ENCODE assay signal across 24 cellular contexts in the genomic region with DNA sequence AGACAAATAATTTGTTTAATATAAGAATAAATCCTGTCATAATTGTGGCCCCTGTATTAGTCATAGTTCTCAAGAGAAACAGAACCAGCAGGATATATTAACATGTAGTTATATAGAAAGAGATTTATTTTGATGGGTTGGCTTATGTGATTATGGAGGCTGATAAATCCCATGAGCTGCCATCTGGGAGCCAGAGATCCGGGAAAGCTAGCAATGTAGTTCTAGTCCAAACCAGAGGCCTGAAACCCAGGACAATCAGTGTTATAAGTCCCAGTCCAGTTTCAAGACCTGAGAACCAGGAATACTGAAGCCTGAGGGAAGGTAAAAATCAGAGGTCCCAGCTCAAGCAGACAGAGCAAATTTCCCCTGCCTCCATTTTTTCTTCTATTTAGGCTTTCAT.
DNase-seq lines count a peak whose midpoint lies in the region; FAIRE-seq and TF ChIP-seq lines count a peak whose summit lies in the region.
"Had no signal": no experiment of that assay in that cellular context is flagged by ENCODE, and none has a peak within 500 bp of the region (broad histone marks: within the 10 kb centered on the region; RNA-seq: fewer than 3 reads in every experiment).

No MANE protein-coding gene starts in this region.

- H2BK5ac ChIP-seq in H1 (ENCODE audit: low read depth, low read length) = no peak overlapping the region

- no peaks in the 10 kb centered on the region for H3K4me1 ChIP-seq in H1 (replicated peaks in 1 of 4; ENCODE audit: control insufficient read depth in 3 of 4, insufficient read depth in 4 of 4, low read length in 3 of 4)
- no peaks in the 10 kb centered on the region for H3K4me1 ChIP-seq in osteoblast (ENCODE audit: insufficient read depth, low read length)
- H3K4me1 ChIP-seq: BLaER1 treated with 17β-estradiol and CSF1 and Interleukin-3, amounts not matched to agents 10 nM and 100 nM; Caco-2 had no signal

- CTCF ChIA-PET in H1 (lab: Charles Lee; ENCODE audit: partially characterized antibody) = no interaction called here

- 80% methylated on average over 1 of the region's 1 CpG; no CpG with 5 or more reads in 1 of the 2 experiments for WGBS in H1 (ENCODE audit: extremely low coverage in 1 of 2, insufficient coverage in 1 of 2, insufficient read length in 1 of 2, insufficient replicate concordance in 2 of 2, low coverage in 1 of 2, low lambda C conversion rate in 2 of 2, missing lambda C conversion rate in 1 of 2), 2 experiments

- H3K9me3 ChIP-seq in H1 (ENCODE audit: insufficient read depth in 2 of 2, low read depth in 1 of 2, low read length in 1 of 2) (no peaks in the 10 kb centered on the region), osteoblast (ENCODE audit: low read depth, low read length) (peaks cover 4% of the 10 kb centered on the region)
- H3K9me3 ChIP-seq: Caco-2 had no signal

- no peak overlapping the region for H3K18ac ChIP-seq in H1 (ENCODE audit: extremely low read depth, low read length)

- H3K9ac ChIP-seq in H1 (replicated peaks in 1 of 4; ENCODE audit: extremely low read depth in 1 of 4, low read depth in 3 of 4, low read length in 3 of 4) = no peak overlapping the region
- H3K9ac ChIP-seq: BLaER1 treated with 17β-estradiol and CSF1 and Interleukin-3, amounts not matched to agents 10 nM and 100 nM had no signal

- H4K20me1 ChIP-seq in H1 (replicated peaks in 1 of 2; ENCODE audit: control insufficient read depth in 1 of 2, insufficient read depth in 2 of 2, low read length in 2 of 2) (no peaks in the 10 kb centered on the region), osteoblast (ENCODE audit: insufficient read depth, low read length) (no peaks in the 10 kb centered on the region)
- H4K20me1 ChIP-seq: BLaER1 treated with 17β-estradiol and CSF1 and Interleukin-3, amounts not matched to agents 10 nM and 100 nM had no signal

- peak; percentile 54 for DNase-seq in D341Med (ENCODE audit: low spot score)
- DNase-seq in NCI-H82 treated with DMSO at 0.1 percent for 48 hours (lab: John Stamatoyannopoulos, UW; ENCODE audit: unreplicated experiment) = peak; percentile 60
- DNase-seq in H1 (ENCODE audit: low read depth in 1 of 2, low spot score in 2 of 2) = no peak
- DNase-seq in osteoblast (ENCODE audit: insufficient read length, low spot score, missing footprints) = no peak
- no peak for DNase-seq in HUDEP-2 (lab: John Stamatoyannopoulos, UW; ENCODE audit: unreplicated experiment in 76 of 76)
- no peak for DNase-seq in globus pallidus (ENCODE audit: low spot score)
- DNase-seq: 8988T; ACHN; Caco-2; Calu3; CD4-positive, alpha-beta T cell; CD8-positive, alpha-beta T cell; DMS 273 treated with DMSO at 0.1 percent for 48 hours; DMS153; DMS53; DMS79; DND-41; EL; GDM1 had no signal

- H3K79me1 ChIP-seq in H1 (ENCODE audit: low read depth, low read length) = no peaks in the 10 kb centered on the region

- peak overlapping the region; percentile 85; the same call in 1 of the 2 replicates for H2AFZ ChIP-seq in H1 (ENCODE audit: low read length)
- H2AFZ ChIP-seq in osteoblast (ENCODE audit: low read length) = no peak overlapping the region

- H3K79me2 ChIP-seq in H1 (ENCODE audit: control insufficient read depth in 1 of 2, insufficient read depth in 2 of 2, low read length in 2 of 2) (no peaks in the 10 kb centered on the region), osteoblast (ENCODE audit: insufficient read depth, low read length) (no peaks in the 10 kb centered on the region)

- no peak for TF ChIP-seq CTCF in H1 (IDR thresholded peaks at IDR 0.05; ENCODE audit: control extremely low read depth in 1 of 3, insufficient read depth in 1 of 3, low read depth in 1 of 3, low read length in 3 of 3)
- no peak for TF ChIP-seq CTCF in osteoblast (IDR thresholded peaks at IDR 0.05; ENCODE audit: extremely low read depth, low read depth, low read length)

- TF ChIP-seq EP300 in H1 (IDR thresholded peaks at IDR 0.05; ENCODE audit: borderline replicate concordance in 1 of 2, low read depth in 2 of 2, low read length in 2 of 2) = no peak

- H3K36me3 ChIP-seq in H1 (ENCODE audit: control insufficient read depth in 2 of 4, insufficient read depth in 4 of 4, low read length in 3 of 4) = no peaks in the 10 kb centered on the region
- H3K36me3 ChIP-seq in osteoblast (ENCODE audit: insufficient read depth, low read length) = no peaks in the 10 kb centered on the region
- H3K36me3 ChIP-seq: BLaER1 treated with 17β-estradiol and CSF1 and Interleukin-3, amounts not matched to agents 10 nM and 100 nM had no signal

- H3K23ac ChIP-seq in H1 (ENCODE audit: insufficient read length) = no peak overlapping the region

- POLR2A ChIA-PET in H1 (lab: Charles Lee; ENCODE audit: partially characterized antibody) = no interaction called here

- H3K4ac ChIP-seq in H1 (replicated peaks; ENCODE audit: insufficient read length, low read depth, low read length) = no peak overlapping the region

- no peak for TF ChIP-seq RAD21 in H1 (IDR thresholded peaks at IDR 0.05 in 1 of 2, conservative IDR thresholded peaks at IDR 0.05 in 1 of 2; ENCODE audit: low read depth in 2 of 2, low read length in 2 of 2)

- H3K4me2 ChIP-seq in H1 (ENCODE audit: insufficient read depth in 1 of 2, low read depth in 2 of 2, low read length in 2 of 2) = no peak overlapping the region
- H3K4me2 ChIP-seq in osteoblast (ENCODE audit: insufficient read depth, low read length) = no peak overlapping the region
- H3K4me2 ChIP-seq: BLaER1 treated with 17β-estradiol and CSF1 and Interleukin-3, amounts not matched to agents 10 nM and 100 nM had no signal

- no peak overlapping the region for H3K14ac ChIP-seq in H1 (ENCODE audit: insufficient read length)

- no peaks in the 10 kb centered on the region for H3K27me3 ChIP-seq in H1 (replicated peaks in 1 of 4; ENCODE audit: control insufficient read depth in 3 of 4, extremely low read depth in 1 of 4, insufficient read depth in 3 of 4, low read length in 3 of 4)
- no peaks in the 10 kb centered on the region for H3K27me3 ChIP-seq in osteoblast (ENCODE audit: insufficient read depth, low read length)
- H3K27me3 ChIP-seq: BLaER1 treated with 17β-estradiol and CSF1 and Interleukin-3, amounts not matched to agents 10 nM and 100 nM had no signal

- H2BK12ac ChIP-seq in H1 (ENCODE audit: low read depth, low read length) = no peak overlapping the region

- no peak overlapping the region for H4K5ac ChIP-seq in H1 (ENCODE audit: insufficient read length, low read depth, low read length)

- no peak for TF ChIP-seq POLR2A in H1 (IDR thresholded peaks at IDR 0.05; ENCODE audit: control extremely low read depth in 1 of 2, low read depth in 2 of 2, low read length in 2 of 2)

- no peak for FAIRE-seq in H1 (lab: Jason Lieb, UNC)
- FAIRE-seq: GM12878, GM12892, GM18507 had no signal

- no peak overlapping the region for H2BK20ac ChIP-seq in H1 (ENCODE audit: low read length)

- no peak overlapping the region for H2AK5ac ChIP-seq in H1 (ENCODE audit: low read depth, low read length)

- no peak overlapping the region for H2BK120ac ChIP-seq in H1 (replicated peaks; ENCODE audit: low read depth, low read length)

- no peak overlapping the region for H2BK15ac ChIP-seq in H1 (ENCODE audit: low read length)

- no peak overlapping the region for H4K8ac ChIP-seq in H1 (ENCODE audit: extremely low read depth, insufficient read depth, low read length)

- H3K27ac ChIP-seq in H1 (ENCODE audit: low read depth, low read length) (no peak overlapping the region), osteoblast (ENCODE audit: low read depth, low read length) (no peak overlapping the region)
- H3K27ac ChIP-seq: BLaER1 treated with 17β-estradiol and CSF1 and Interleukin-3, amounts not matched to agents 10 nM and 100 nM; C4-2B had no signal

- no peaks in the 10 kb centered on the region for H3K23me2 ChIP-seq in H1 (ENCODE audit: low read depth, low read length)

- H4K91ac ChIP-seq in H1 (replicated peaks; ENCODE audit: insufficient read length, low read length) = no peak overlapping the region

- no peak overlapping the region for H3K56ac ChIP-seq in H1 (replicated peaks; ENCODE audit: insufficient read length, low read depth, low read length)

- H3K4me3 ChIP-seq in H1 (ENCODE audit: extremely low read depth in 1 of 4, insufficient read depth in 2 of 4, low read depth in 3 of 4, low read length in 4 of 4) (no peak overlapping the region), osteoblast (ENCODE audit: insufficient read depth, low read length) (no peak overlapping the region)
- H3K4me3 ChIP-seq: BLaER1 treated with 17β-estradiol and CSF1 and Interleukin-3, amounts not matched to agents 10 nM and 100 nM; GM12878 had no signal

TF ChIP-seq in H1, 55 proteins besides CTCF, POLR2A, EP300 and RAD21:
- TF ChIP-seq CBX8 (IDR thresholded peaks at IDR 0.05; ENCODE audit: borderline replicate concordance, low read depth, low read length) (no peak), SAP30 (IDR thresholded peaks at IDR 0.05; ENCODE audit: insufficient read depth, insufficient replicate concordance, low read length) (no peak), SUZ12 (IDR thresholded peaks at IDR 0.05; ENCODE audit: low read length) (no peak), EGR1 (IDR thresholded peaks at IDR 0.05; ENCODE audit: borderline replicate concordance, low read depth, low read length) (no peak), SIX5 (IDR thresholded peaks at IDR 0.05; ENCODE audit: low read depth, low read length) (no peak), PHF8 (conservative IDR thresholded peaks at IDR 0.05; ENCODE audit: low read depth, low read length) (no peak), SP2 (IDR thresholded peaks at IDR 0.05; ENCODE audit: low read length) (no peak), CHD1 (IDR thresholded peaks at IDR 0.05; ENCODE audit: low read depth, low read length) (no peak), EZH2 (IDR thresholded peaks at IDR 0.05; ENCODE audit: low read depth, low read length, severe bottlenecking) (no peak), NANOG (IDR thresholded peaks at IDR 0.05; ENCODE audit: insufficient read depth, low read depth, low read length, poor library complexity, severe bottlenecking) (no peak), KDM1A (IDR thresholded peaks at IDR 0.05; ENCODE audit: borderline replicate concordance, low read length) (no peak)
- TF ChIP-seq, protein P1, sequence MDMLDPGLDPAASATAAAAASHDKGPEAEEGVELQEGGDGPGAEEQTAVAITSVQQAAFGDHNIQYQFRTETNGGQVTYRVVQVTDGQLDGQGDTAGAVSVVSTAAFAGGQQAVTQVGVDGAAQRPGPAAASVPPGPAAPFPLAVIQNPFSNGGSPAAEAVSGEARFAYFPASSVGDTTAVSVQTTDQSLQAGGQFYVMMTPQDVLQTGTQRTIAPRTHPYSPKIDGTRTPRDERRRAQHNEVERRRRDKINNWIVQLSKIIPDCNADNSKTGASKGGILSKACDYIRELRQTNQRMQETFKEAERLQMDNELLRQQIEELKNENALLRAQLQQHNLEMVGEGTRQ (IDR thresholded peaks at IDR 0.05; ENCODE audit: low read length) = no peak

Comparison
In these comparisons a context has a peak if more than half of its experiments do, and no peak if none do; other contexts are left out.
1. DNase-seq: peak in D341Med (single experiment) and NCI-H82 treated with DMSO at 0.1 percent for 48 hours (single experiment); none in H1 (0 of 2), osteoblast (single experiment), HUDEP-2 (0 of 76) and globus pallidus (single experiment).